Comparison of ENCODE assay signal across 9 cellular contexts in genomic region chr6:37514377-37514776, GRCh38. TPM values are rescaled to one million over a fixed set of nuclear protein-coding genes. Genes with fewer than 3 reads are reported as not detected.
DNase-seq lines count a peak whose midpoint lies in the region; ATAC-seq, FAIRE-seq and TF ChIP-seq lines count a peak whose summit lies in the region.
"Had no signal": no experiment of that assay in that cellular context is flagged by ENCODE, and none has a peak within 500 bp of the region (broad histone marks: within the 10 kb centered on the region; RNA-seq: fewer than 3 reads in every experiment).

No MANE protein-coding gene starts in this region.

- H3K4me3 Mint-ChIP-seq in activated naive CD8-positive, alpha-beta T cell, result peak overlapping the region; percentile 84

- FAIRE-seq in GM12892 (lab: Jason Lieb, UNC), result no peak

- H3K27me3 Mint-ChIP-seq in activated naive CD8-positive, alpha-beta T cell, result no peaks in the 10 kb centered on the region

- no peak for ATAC-seq in GM19463 (IDR thresholded peaks at IDR 0.05; ENCODE audit: unreplicated experiment)

- peaks cover 85% of the 10 kb centered on the region for H3K4me1 Mint-ChIP-seq in activated naive CD8-positive, alpha-beta T cell (ENCODE audit: low read depth)

- H4K20me1 ChIP-seq in osteoblast (ENCODE audit: insufficient read depth, low read length), result peaks cover 7% of the 10 kb centered on the region

- H3K4me1 ChIP-seq in osteoblast (ENCODE audit: insufficient read depth, low read length), result peaks cover 7% of the 10 kb centered on the region

- H3K9me3 ChIP-seq in osteoblast (ENCODE audit: low read depth, low read length), result no peaks in the 10 kb centered on the region

- peak overlapping the region; percentile 54 for H3K4me2 ChIP-seq in osteoblast (ENCODE audit: insufficient read depth, low read length)

- TF ChIP-seq POLR2A in GM12892 (IDR thresholded peaks at IDR 0.05; ENCODE audit: low read depth, low read length), result no peak

- DNase-seq in EL (peak; percentile 65), NCI-H345 treated with DMSO at 0.1 percent for 48 hours (lab: John Stamatoyannopoulos, UW; ENCODE audit: unreplicated experiment) (peak; percentile 52), osteoblast (ENCODE audit: insufficient read length, low spot score, missing footprints) (peak; percentile 95), GM12892 (ENCODE audit: insufficient read length) (no peak), coronary artery (ENCODE audit: low spot score) (no peak), UCSD-AML1 (lab: John Stamatoyannopoulos, UW; ENCODE audit: unreplicated experiment) (no peak)

- H3K27ac ChIP-seq in osteoblast (ENCODE audit: low read depth, low read length) (no peak overlapping the region), coronary artery (no peak overlapping the region)
- H3K27ac ChIP-seq: cardiac muscle cell had no signal

- TF ChIP-seq CTCF in osteoblast (IDR thresholded peaks at IDR 0.05; ENCODE audit: extremely low read depth, low read depth, low read length) (no peak), coronary artery (IDR thresholded peaks at IDR 0.05) (no peak)

- no peak overlapping the region for H2AFZ ChIP-seq in osteoblast (ENCODE audit: low read length)

- H3K4me3 ChIP-seq in osteoblast (ENCODE audit: insufficient read depth, low read length), result peak overlapping the region; percentile 20
- H3K4me3 ChIP-seq in coronary artery, result no peak overlapping the region
- H3K4me3 ChIP-seq: cardiac muscle cell had no signal

- H3K79me2 ChIP-seq in osteoblast (ENCODE audit: insufficient read depth, low read length), result no peaks in the 10 kb centered on the region

- H3K27me3 ChIP-seq in osteoblast (ENCODE audit: insufficient read depth, low read length), result peaks cover 43% of the 10 kb centered on the region

- no peaks in the 10 kb centered on the region for H3K36me3 Mint-ChIP-seq in activated naive CD8-positive, alpha-beta T cell

- H3K9me3 Mint-ChIP-seq in activated naive CD8-positive, alpha-beta T cell (ENCODE audit: low read depth), result no peaks in the 10 kb centered on the region

- peak overlapping the region; percentile 96 for H3K27ac Mint-ChIP-seq in activated naive CD8-positive, alpha-beta T cell

- no peaks in the 10 kb centered on the region for H3K36me3 ChIP-seq in osteoblast (ENCODE audit: insufficient read depth, low read length)
- H3K36me3 ChIP-seq: cardiac muscle cell had no signal

RNA-seq across cellular contexts. Expression of gene CCDC167, which starts 14.7 kb away (rescaled TPM):
- 8.8 and 14.8 TPM in 2 replicates for total RNA-seq in osteoblast
- 128 TPM for polyA plus RNA-seq in GM12892 (2012; ENCODE audit: missing spikeins)

Comparison
In these comparisons a context has a peak if more than half of its experiments do, and no peak if none do; other contexts are left out.
1. DNase-seq: peak in EL (single experiment), NCI-H345 treated with DMSO at 0.1 percent for 48 hours (single experiment) and osteoblast (single experiment); none in GM12892 (single experiment), coronary artery (single experiment) and UCSD-AML1 (single experiment).